ENCODE assay signal across 1 cellular context in genomic region chr17:35333578-35333977, GRCh38. TPM values are rescaled to one million over a fixed set of nuclear protein-coding genes. Genes with fewer than 3 reads are reported as not detected.
"Had no signal": no experiment of that assay in that cellular context is flagged by ENCODE, and none has a peak within 500 bp of the region (broad histone marks: within the 10 kb centered on the region; RNA-seq: fewer than 3 reads in every experiment).

No MANE protein-coding gene starts in this region.

RNA-seq across cellular contexts. Expression of gene SLFN11, which starts 39.8 kb away (rescaled TPM):
- total RNA-seq: HT-29 had no signal
